Comparison of ENCODE assay signal across 1 cellular context in the genomic region with DNA sequence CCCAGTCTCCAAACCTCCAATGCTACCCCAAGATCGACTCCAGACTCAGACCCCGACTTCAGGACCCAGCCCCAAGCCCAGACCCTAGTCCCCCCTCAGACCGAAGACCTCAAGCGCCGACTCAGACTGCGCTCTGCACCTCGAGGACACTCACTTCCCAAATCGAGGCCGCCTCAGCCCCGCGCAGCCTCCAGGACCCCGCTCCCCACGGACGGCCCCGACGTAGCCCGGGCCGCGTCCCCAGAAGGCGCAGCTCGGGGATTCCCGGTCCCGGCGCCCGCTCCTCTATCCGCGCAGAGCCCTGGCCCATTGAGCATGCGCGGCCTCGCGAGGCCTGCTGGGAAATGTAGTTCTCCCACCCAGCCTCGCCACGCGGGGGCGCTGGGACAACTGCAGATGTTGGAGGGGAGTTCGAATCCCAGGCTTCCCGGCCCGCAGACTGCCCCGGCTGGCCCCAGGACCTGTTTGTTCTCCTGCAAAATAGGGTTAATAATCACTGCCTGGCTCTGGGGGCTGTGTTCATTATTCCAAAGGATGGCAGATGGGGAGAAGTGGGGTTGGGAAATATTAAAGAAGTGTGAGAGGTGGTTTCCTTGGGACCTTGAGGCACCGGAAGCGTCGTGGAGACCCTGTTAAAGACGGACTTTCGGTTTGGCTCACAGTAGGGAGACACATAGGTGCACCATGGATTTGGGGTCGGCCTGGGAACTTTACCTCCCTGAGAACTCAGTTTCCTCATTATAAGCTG.
TF ChIP-seq lines count a peak whose summit lies in the region.

A gene with protein sequence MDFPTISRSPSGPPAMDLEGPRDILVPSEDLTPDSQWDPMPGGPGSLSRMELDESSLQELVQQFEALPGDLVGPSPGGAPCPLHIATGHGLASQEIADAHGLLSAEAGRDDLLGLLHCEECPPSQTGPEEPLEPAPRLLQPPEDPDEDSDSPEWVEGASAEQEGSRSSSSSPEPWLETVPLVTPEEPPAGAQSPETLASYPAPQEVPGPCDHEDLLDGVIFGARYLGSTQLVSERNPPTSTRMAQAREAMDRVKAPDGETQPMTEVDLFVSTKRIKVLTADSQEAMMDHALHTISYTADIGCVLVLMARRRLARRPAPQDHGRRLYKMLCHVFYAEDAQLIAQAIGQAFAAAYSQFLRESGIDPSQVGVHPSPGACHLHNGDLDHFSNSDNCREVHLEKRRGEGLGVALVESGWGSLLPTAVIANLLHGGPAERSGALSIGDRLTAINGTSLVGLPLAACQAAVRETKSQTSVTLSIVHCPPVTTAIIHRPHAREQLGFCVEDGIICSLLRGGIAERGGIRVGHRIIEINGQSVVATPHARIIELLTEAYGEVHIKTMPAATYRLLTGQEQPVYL (minus strand): TSS at position 311 of the 748 bp plus-strand sequence. CDS start 1,428 bp downstream, outside the sequence.

TF ChIP-seq in K562, 482 proteins besides CTCF, POLR2A, EP300 and RAD21 (continued from another document and continues in another):
- TF ChIP-seq CHD7 (IDR thresholded peaks at IDR 0.05; ENCODE audit: low read depth, low read length) (no peak), CBFA2T3 (IDR thresholded peaks at IDR 0.05) (no peak), POLR2G (IDR thresholded peaks at IDR 0.05; ENCODE audit: low read depth, low read length) (peak; percentile 88), ATF7 (IDR thresholded peaks at IDR 0.05) (peak; percentile 75), FOXO4 (CRISPR knock-in tag; IDR thresholded peaks at IDR 0.05) (no peak), ARID3B (CRISPR knock-in tag; IDR thresholded peaks at IDR 0.05; ENCODE audit: borderline replicate concordance) (no peak), ZNF133 (CRISPR knock-in tag; IDR thresholded peaks at IDR 0.05) (no peak), SAFB2 (IDR thresholded peaks at IDR 0.05; ENCODE audit: borderline replicate concordance, low read depth, low read length, severe bottlenecking) (no peak), ZNF79 (CRISPR knock-in tag; IDR thresholded peaks at IDR 0.05; ENCODE audit: low read depth) (no peak), FOXA3 (CRISPR knock-in tag; conservative IDR thresholded peaks at IDR 0.05 in 1 of 2, IDR thresholded peaks at IDR 0.05 in 1 of 2) (no peak), ZNF224 (CRISPR knock-in tag; IDR thresholded peaks at IDR 0.05) (no peak), ZNF324 (CRISPR knock-in tag; IDR thresholded peaks at IDR 0.05) (no peak), ZNF764 (CRISPR knock-in tag; IDR thresholded peaks at IDR 0.05; ENCODE audit: low read depth) (peak; percentile 98), TEAD4 (IDR thresholded peaks at IDR 0.05; ENCODE audit: low read length) (0 out of 2 replicates have a peak, but pooled peaks have one; percentile 25), TEAD4 (CRISPR knock-in tag; IDR thresholded peaks at IDR 0.05; ENCODE audit: borderline replicate concordance) (no peak), TGIF2 (CRISPR knock-in tag; IDR thresholded peaks at IDR 0.05) (no peak), ZBTB8A (IDR thresholded peaks at IDR 0.05; ENCODE audit: partially characterized antibody) (no peak), ZC3H11A (IDR thresholded peaks at IDR 0.05; ENCODE audit: low read depth, low read length) (no peak), MXI1 (IDR thresholded peaks at IDR 0.05; ENCODE audit: low read depth, low read length) (no peak), U2AF2 (optimal IDR thresholded peaks at IDR 0.05; ENCODE audit: low read depth, low read length) (no peak), SMAD4 (CRISPR knock-in tag; conservative IDR thresholded peaks at IDR 0.05) (peak; percentile 49), ARID2 (IDR thresholded peaks at IDR 0.05) (no peak), CHD2 (IDR thresholded peaks at IDR 0.05; ENCODE audit: low read depth, low read length) (no peak), HDAC8 (tag; IDR thresholded peaks at IDR 0.05) (no peak)
- TF ChIP-seq, protein P1, sequence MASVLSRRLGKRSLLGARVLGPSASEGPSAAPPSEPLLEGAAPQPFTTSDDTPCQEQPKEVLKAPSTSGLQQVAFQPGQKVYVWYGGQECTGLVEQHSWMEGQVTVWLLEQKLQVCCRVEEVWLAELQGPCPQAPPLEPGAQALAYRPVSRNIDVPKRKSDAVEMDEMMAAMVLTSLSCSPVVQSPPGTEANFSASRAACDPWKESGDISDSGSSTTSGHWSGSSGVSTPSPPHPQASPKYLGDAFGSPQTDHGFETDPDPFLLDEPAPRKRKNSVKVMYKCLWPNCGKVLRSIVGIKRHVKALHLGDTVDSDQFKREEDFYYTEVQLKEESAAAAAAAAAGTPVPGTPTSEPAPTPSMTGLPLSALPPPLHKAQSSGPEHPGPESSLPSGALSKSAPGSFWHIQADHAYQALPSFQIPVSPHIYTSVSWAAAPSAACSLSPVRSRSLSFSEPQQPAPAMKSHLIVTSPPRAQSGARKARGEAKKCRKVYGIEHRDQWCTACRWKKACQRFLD (CRISPR knock-in tag; IDR thresholded peaks at IDR 0.05): no peak; the same call in 1 of the 2 replicates
- TF ChIP-seq, protein P2, sequence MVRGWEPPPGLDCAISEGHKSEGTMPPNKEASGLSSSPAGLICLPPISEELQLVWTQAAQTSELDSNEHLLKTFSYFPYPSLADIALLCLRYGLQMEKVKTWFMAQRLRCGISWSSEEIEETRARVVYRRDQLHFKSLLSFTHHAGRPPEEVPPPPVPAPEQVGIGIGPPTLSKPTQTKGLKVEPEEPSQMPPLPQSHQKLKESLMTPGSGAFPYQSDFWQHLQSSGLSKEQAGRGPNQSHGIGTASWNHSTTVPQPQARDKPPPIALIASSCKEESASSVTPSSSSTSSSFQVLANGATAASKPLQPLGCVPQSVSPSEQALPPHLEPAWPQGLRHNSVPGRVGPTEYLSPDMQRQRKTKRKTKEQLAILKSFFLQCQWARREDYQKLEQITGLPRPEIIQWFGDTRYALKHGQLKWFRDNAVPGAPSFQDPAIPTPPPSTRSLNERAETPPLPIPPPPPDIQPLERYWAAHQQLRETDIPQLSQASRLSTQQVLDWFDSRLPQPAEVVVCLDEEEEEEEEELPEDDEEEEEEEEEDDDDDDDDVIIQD (CRISPR knock-in tag; IDR thresholded peaks at IDR 0.05): no peak
- TF ChIP-seq, protein P3, sequence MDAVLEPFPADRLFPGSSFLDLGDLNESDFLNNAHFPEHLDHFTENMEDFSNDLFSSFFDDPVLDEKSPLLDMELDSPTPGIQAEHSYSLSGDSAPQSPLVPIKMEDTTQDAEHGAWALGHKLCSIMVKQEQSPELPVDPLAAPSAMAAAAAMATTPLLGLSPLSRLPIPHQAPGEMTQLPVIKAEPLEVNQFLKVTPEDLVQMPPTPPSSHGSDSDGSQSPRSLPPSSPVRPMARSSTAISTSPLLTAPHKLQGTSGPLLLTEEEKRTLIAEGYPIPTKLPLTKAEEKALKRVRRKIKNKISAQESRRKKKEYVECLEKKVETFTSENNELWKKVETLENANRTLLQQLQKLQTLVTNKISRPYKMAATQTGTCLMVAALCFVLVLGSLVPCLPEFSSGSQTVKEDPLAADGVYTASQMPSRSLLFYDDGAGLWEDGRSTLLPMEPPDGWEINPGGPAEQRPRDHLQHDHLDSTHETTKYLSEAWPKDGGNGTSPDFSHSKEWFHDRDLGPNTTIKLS (IDR thresholded peaks at IDR 0.05; ENCODE audit: borderline replicate concordance, low read depth): peak; percentile 93; the same call in 1 of the 2 replicates
- TF ChIP-seq, protein P4, sequence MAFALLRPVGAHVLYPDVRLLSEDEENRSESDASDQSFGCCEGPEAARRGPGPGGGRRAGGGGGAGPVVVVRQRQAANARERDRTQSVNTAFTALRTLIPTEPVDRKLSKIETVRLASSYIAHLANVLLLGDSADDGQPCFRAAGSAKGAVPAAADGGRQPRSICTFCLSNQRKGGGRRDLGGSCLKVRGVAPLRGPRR (CRISPR knock-in tag; IDR thresholded peaks at IDR 0.05): peak; percentile 37; the same call in 1 of the 2 replicates
- TF ChIP-seq, protein P5, sequence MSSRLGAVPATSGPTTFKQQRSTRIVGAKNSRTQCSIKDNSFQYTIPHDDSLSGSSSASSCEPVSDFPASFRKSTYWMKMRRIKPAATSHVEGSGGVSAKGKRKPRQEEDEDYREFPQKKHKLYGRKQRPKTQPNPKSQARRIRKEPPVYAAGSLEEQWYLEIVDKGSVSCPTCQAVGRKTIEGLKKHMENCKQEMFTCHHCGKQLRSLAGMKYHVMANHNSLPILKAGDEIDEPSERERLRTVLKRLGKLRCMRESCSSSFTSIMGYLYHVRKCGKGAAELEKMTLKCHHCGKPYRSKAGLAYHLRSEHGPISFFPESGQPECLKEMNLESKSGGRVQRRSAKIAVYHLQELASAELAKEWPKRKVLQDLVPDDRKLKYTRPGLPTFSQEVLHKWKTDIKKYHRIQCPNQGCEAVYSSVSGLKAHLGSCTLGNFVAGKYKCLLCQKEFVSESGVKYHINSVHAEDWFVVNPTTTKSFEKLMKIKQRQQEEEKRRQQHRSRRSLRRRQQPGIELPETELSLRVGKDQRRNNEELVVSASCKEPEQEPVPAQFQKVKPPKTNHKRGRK (tag; IDR thresholded peaks at IDR 0.05): no peak
